Comparison of ENCODE assay signal across 23 cellular contexts in the genomic region with DNA sequence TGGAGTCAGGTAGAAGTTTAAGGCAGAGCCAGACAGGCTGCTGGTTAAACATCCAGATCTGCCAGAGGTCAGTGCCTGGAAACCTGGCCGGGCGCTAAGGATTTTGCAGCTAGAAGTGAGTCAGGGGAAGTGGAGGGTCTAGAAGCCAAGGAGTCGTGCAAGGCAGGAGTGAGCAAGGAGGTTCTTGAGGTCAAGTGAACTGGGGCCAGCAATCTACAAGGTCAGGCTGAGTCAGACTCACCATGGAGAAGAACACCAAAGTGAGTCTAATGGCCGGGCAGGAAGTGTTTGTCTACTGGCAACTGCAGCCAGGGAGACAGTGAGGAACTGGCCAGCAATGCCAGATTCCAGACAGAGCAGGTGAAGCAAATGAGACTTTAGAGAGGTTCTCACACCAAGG.
A peak's percentile ranks its signal among the peaks of the same experiment; 100 is the strongest.
DNase-seq lines count a peak whose midpoint lies in the region; ATAC-seq, FAIRE-seq and TF ChIP-seq lines count a peak whose summit lies in the region.
"Had no signal": no experiment of that assay in that cellular context is flagged by ENCODE, and none has a peak within 500 bp of the region (broad histone marks: within the 10 kb centered on the region; RNA-seq: fewer than 3 reads in every experiment).

No MANE protein-coding gene starts in this region.

- no peaks in the 10 kb centered on the region for H3K36me3 ChIP-seq in endothelial cell of umbilical vein (ENCODE audit: control insufficient read depth in 2 of 2, extremely low read depth in 1 of 2, insufficient read depth in 2 of 2, low read length in 2 of 2)
- no peaks in the 10 kb centered on the region for H3K36me3 ChIP-seq in osteoblast (ENCODE audit: insufficient read depth, low read length)
- no peaks in the 10 kb centered on the region for H3K36me3 ChIP-seq in A673 (ENCODE audit: insufficient read depth, low read length, poor library complexity, severe bottlenecking)
- H3K36me3 ChIP-seq: BLaER1 treated with 17β-estradiol and CSF1 and Interleukin-3, amounts not matched to agents 10 nM and 100 nM; HAP-1 had no signal

- peak; percentile 12 for FAIRE-seq in endothelial cell of umbilical vein (lab: Jason Lieb, UNC)
- FAIRE-seq: HepG2 had no signal

- H3K27me3 ChIP-seq in endothelial cell of umbilical vein (ENCODE audit: control insufficient read depth in 2 of 2, insufficient read depth in 2 of 2, low read length in 2 of 2) (no peaks in the 10 kb centered on the region), osteoblast (ENCODE audit: insufficient read depth, low read length) (no peaks in the 10 kb centered on the region), A673 (replicated peaks; ENCODE audit: insufficient read depth, low read depth, low read length, poor library complexity) (no peaks in the 10 kb centered on the region)
- H3K27me3 ChIP-seq: BLaER1 treated with 17β-estradiol and CSF1 and Interleukin-3, amounts not matched to agents 10 nM and 100 nM had no signal

- H3K9me1 ChIP-seq in endothelial cell of umbilical vein (replicated peaks; ENCODE audit: control insufficient read depth, extremely low read depth, insufficient read depth, low read length) = no peaks in the 10 kb centered on the region

- H4K20me1 ChIP-seq in endothelial cell of umbilical vein (replicated peaks; ENCODE audit: control insufficient read depth, extremely low read depth, insufficient read depth, low read length) (no peaks in the 10 kb centered on the region), osteoblast (ENCODE audit: insufficient read depth, low read length) (no peaks in the 10 kb centered on the region)
- H4K20me1 ChIP-seq: BLaER1 treated with 17β-estradiol and CSF1 and Interleukin-3, amounts not matched to agents 10 nM and 100 nM had no signal

- no peak overlapping the region for H3K9ac ChIP-seq in endothelial cell of umbilical vein (replicated peaks; ENCODE audit: extremely low read depth, insufficient read depth, low read length)
- H3K9ac ChIP-seq: BLaER1 treated with 17β-estradiol and CSF1 and Interleukin-3, amounts not matched to agents 10 nM and 100 nM had no signal

- peaks cover 11% of the 10 kb centered on the region for H3K4me1 ChIP-seq in endothelial cell of umbilical vein (ENCODE audit: control insufficient read depth, extremely low read depth, insufficient read depth, low read length)
- no peaks in the 10 kb centered on the region for H3K4me1 ChIP-seq in osteoblast (ENCODE audit: insufficient read depth, low read length)
- no peaks in the 10 kb centered on the region for H3K4me1 ChIP-seq in A673 (ENCODE audit: insufficient read depth, low read length, poor library complexity, severe bottlenecking)
- H3K4me1 ChIP-seq: BLaER1 treated with 17β-estradiol and CSF1 and Interleukin-3, amounts not matched to agents 10 nM and 100 nM; HAP-1 had no signal

- POLR2A ChIA-PET in endothelial cell of umbilical vein (lab: Charles Lee) (no interaction called here), A673 (lab: Charles Lee; ENCODE audit: low non-redundant PET) (no interaction called here)

- DNase-seq in DMS53 (lab: John Stamatoyannopoulos, UW) = peak; percentile 23
- DNase-seq in DMS53 treated with DMSO at 0.1 percent for 48 hours (lab: John Stamatoyannopoulos, UW; ENCODE audit: unreplicated experiment) = no peak
- peak; percentile 74 for DNase-seq in endothelial cell of umbilical vein (ENCODE audit: low read depth, low spot score)
- DNase-seq in osteoblast (ENCODE audit: insufficient read length, low spot score, missing footprints) = peak; percentile 22
- DNase-seq in left ventricle myocardium superior = no peak
- no peak for DNase-seq in A673 (ENCODE audit: low spot score)
- DNase-seq: CD8-positive, alpha-beta T cell; EL; GF-D8; KBM-7; NCI-H1105; NCI-H146; NCI-H2029; NCI-H2227 treated with DMSO at 0.1 percent for 48 hours; NCI-H510A treated with DMSO at 0.1 percent for 48 hours; NCI-H748 treated with DMSO at 0.1 percent for 48 hours had no signal

- H3K9me3 ChIP-seq in endothelial cell of umbilical vein (replicated peaks; ENCODE audit: control insufficient read depth, insufficient read depth, low read length) (no peaks in the 10 kb centered on the region), osteoblast (ENCODE audit: low read depth, low read length) (no peaks in the 10 kb centered on the region), A673 (ENCODE audit: low read depth, low read length, poor library complexity, severe bottlenecking) (no peaks in the 10 kb centered on the region)
- H3K9me3 ChIP-seq: HAP-1 had no signal

- TF ChIP-seq POLR2A in endothelial cell of umbilical vein (IDR thresholded peaks at IDR 0.05; ENCODE audit: low read depth, low read length) = no peak

- no peak overlapping the region for H3K4me3 ChIP-seq in endothelial cell of umbilical vein (replicated peaks in 1 of 3; ENCODE audit: insufficient read depth in 1 of 3, low read depth in 1 of 3, low read length in 3 of 3)
- H3K4me3 ChIP-seq in osteoblast (ENCODE audit: insufficient read depth, low read length) = no peak overlapping the region
- no peak overlapping the region for H3K4me3 ChIP-seq in A673 (ENCODE audit: low read depth, low read length, poor library complexity, severe bottlenecking)
- H3K4me3 ChIP-seq: BLaER1 treated with 17β-estradiol and CSF1 and Interleukin-3, amounts not matched to agents 10 nM and 100 nM; HAP-1 had no signal

- CTCF ChIA-PET in endothelial cell of umbilical vein (lab: Charles Lee) = no interaction called here
- CTCF ChIA-PET in A673 (lab: Charles Lee) = no interaction called here

- H3K27ac ChIP-seq in endothelial cell of umbilical vein (ENCODE audit: insufficient read depth, low read depth, low read length) = peak overlapping the region; percentile 48
- H3K27ac ChIP-seq in osteoblast (ENCODE audit: low read depth, low read length) = no peak overlapping the region
- no peak overlapping the region for H3K27ac ChIP-seq in A673 (ENCODE audit: low read depth, low read length, poor library complexity, severe bottlenecking)
- H3K27ac ChIP-seq: 22Rv1; BLaER1 treated with 17β-estradiol and CSF1 and Interleukin-3, amounts not matched to agents 10 nM and 100 nM had no signal

- dilution Hi-C loops in endothelial cell of umbilical vein (cut with MboI; ENCODE audit: extremely low pct_ligation_motif_present, low sequenced_read_pairs) = no loop called here

- H3K4me2 ChIP-seq in endothelial cell of umbilical vein (ENCODE audit: insufficient read depth, low read length) (peak overlapping the region; percentile 36), osteoblast (ENCODE audit: insufficient read depth, low read length) (no peak overlapping the region)
- H3K4me2 ChIP-seq: BLaER1 treated with 17β-estradiol and CSF1 and Interleukin-3, amounts not matched to agents 10 nM and 100 nM had no signal

- no TSS peak for BruUV-seq in endothelial cell of umbilical vein (replicated peaks; lab: Mats Ljungman, UMichigan)
- BruUV-seq in A673 (replicated peaks; lab: Mats Ljungman, UMichigan) = no TSS peak

- no peaks in the 10 kb centered on the region for H3K79me2 ChIP-seq in endothelial cell of umbilical vein (ENCODE audit: control insufficient read depth, insufficient read depth, low read length)
- no peaks in the 10 kb centered on the region for H3K79me2 ChIP-seq in osteoblast (ENCODE audit: insufficient read depth, low read length)

- intact Hi-C loops in endothelial cell of umbilical vein (cut with micrococcal nuclease) (loop anchor here (2.0 kb wide), 1 partner anchor 42 kb away; no protein-coding TSS in a partner anchor), left ventricle myocardium superior (cut with micrococcal nuclease) (no loop called here), A673 (cut with micrococcal nuclease; ENCODE audit: unreplicated experiment) (no loop called here)

- TF ChIP-seq CTCF in endothelial cell of umbilical vein (IDR thresholded peaks at IDR 0.05; ENCODE audit: extremely low read depth in 1 of 2, insufficient read depth in 1 of 2, low read depth in 1 of 2, low read length in 2 of 2) (no peak), osteoblast (IDR thresholded peaks at IDR 0.05; ENCODE audit: extremely low read depth, low read depth, low read length) (no peak), A673 (conservative IDR thresholded peaks at IDR 0.05; ENCODE audit: low read depth, low read length) (no peak)

- peak overlapping the region; percentile 75 for H2AFZ ChIP-seq in endothelial cell of umbilical vein (ENCODE audit: low read depth, low read length)
- no peak overlapping the region for H2AFZ ChIP-seq in osteoblast (ENCODE audit: low read length)

- no peak for ATAC-seq in left ventricle myocardium superior
- no peak for ATAC-seq in GM19395 (IDR thresholded peaks at IDR 0.05; ENCODE audit: unreplicated experiment)
- ATAC-seq in GM18867 (IDR thresholded peaks at IDR 0.05; ENCODE audit: unreplicated experiment) = no peak
- ATAC-seq: CD8-positive, alpha-beta T cell; HepG2; SK-N-SH treated with all-trans-retinoic acid at 6 μM for 48 hours had no signal

TF ChIP-seq in endothelial cell of umbilical vein, 7 proteins besides CTCF, POLR2A, EP300 and RAD21:
- TF ChIP-seq EZH2 (IDR thresholded peaks at IDR 0.05; ENCODE audit: borderline replicate concordance, low read depth, low read length, severe bottlenecking) (no peak), GATA2 (IDR thresholded peaks at IDR 0.05; ENCODE audit: insufficient read depth, insufficient read length, low read depth, low read length) (peak; percentile 60), MYC (IDR thresholded peaks at IDR 0.05; ENCODE audit: low read depth, low read length) (no peak), POLR2AphosphoS5 (IDR thresholded peaks at IDR 0.05; ENCODE audit: insufficient read depth, low read depth, low read length) (peak; percentile 65), FOS (IDR thresholded peaks at IDR 0.05; ENCODE audit: borderline replicate concordance, insufficient read depth, low read length) (peak; percentile 86), JUN (IDR thresholded peaks at IDR 0.05; ENCODE audit: borderline replicate concordance, insufficient read depth, insufficient read length, low read depth) (no peak)
- TF ChIP-seq, protein P1, sequence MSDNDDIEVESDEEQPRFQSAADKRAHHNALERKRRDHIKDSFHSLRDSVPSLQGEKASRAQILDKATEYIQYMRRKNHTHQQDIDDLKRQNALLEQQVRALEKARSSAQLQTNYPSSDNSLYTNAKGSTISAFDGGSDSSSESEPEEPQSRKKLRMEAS (IDR thresholded peaks at IDR 0.05; ENCODE audit: insufficient read depth, insufficient read length) = no peak

Comparison
In these comparisons a context has a peak if more than half of its experiments do, and no peak if none do; other contexts are left out.
1. DNase-seq: peak in DMS53 (single experiment), endothelial cell of umbilical vein (single experiment) and osteoblast (single experiment); none in DMS53 treated with DMSO at 0.1 percent for 48 hours (single experiment), left ventricle myocardium superior (single experiment) and A673 (single experiment).